ENCODE assay signal across 9 cellular contexts in genomic region chr12:110826592-110827200, GRCh38. TPM values are rescaled to one million over a fixed set of nuclear protein-coding genes. Genes with fewer than 3 reads are reported as not detected.
A peak's percentile ranks its signal among the peaks of the same experiment; 100 is the strongest.
DNase-seq lines count a peak whose midpoint lies in the region; ATAC-seq and TF ChIP-seq lines count a peak whose summit lies in the region.
"Had no signal": no experiment of that assay in that cellular context is flagged by ENCODE, and none has a peak within 500 bp of the region (broad histone marks: within the 10 kb centered on the region; RNA-seq: fewer than 3 reads in every experiment).

No MANE protein-coding gene starts in this region.

- TF ChIP-seq POLR2A in transverse colon (IDR thresholded peaks at IDR 0.05), result no peak

- no peak overlapping the region for H2BK120ac ChIP-seq in trophoblast cell (ENCODE audit: insufficient read depth, low read length, poor library complexity)

- H3K4me2 ChIP-seq in trophoblast cell (ENCODE audit: low read length), result no peak overlapping the region

- no peak overlapping the region for H3K23ac ChIP-seq in trophoblast cell (ENCODE audit: low read length)

- no peak overlapping the region for H3K27ac ChIP-seq in SJCRH30
- no peak overlapping the region for H3K27ac ChIP-seq in trophoblast cell (ENCODE audit: low read depth, low read length)
- H3K27ac ChIP-seq in transverse colon, result no peak overlapping the region

- peak overlapping the region; percentile 36 for H4K8ac ChIP-seq in trophoblast cell (ENCODE audit: low read depth, low read length)

- TF ChIP-seq CTCF in transverse colon (IDR thresholded peaks at IDR 0.05), result peak; percentile 70 to 96 (median 86)

- H3K27me3 ChIP-seq in SJCRH30 (no peaks in the 10 kb centered on the region), trophoblast cell (ENCODE audit: insufficient read depth, low read length) (no peaks in the 10 kb centered on the region), transverse colon (no peaks in the 10 kb centered on the region)

- TF ChIP-seq EP300 in transverse colon (IDR thresholded peaks at IDR 0.05; ENCODE audit: low read depth), result no peak

- peak; percentile 89 for DNase-seq in CD1c-positive myeloid dendritic cell (ENCODE audit: extremely low spot score)
- peak; percentile 86 for DNase-seq in MV-4-11 (lab: John Stamatoyannopoulos, UW)
- DNase-seq in SJCRH30, result peak; percentile 83 to 92
- peak; percentile 66 to 89 (median 74) for DNase-seq in activated naive CD4-positive, alpha-beta T cell (lab: John Stamatoyannopoulos, UW)
- DNase-seq in glomerular endothelial cell (ENCODE audit: extremely low read depth, low read depth, low spot score), result peak; percentile 34
- peak; percentile 83 to 94 for DNase-seq in trophoblast cell
- DNase-seq in transverse colon, result peak; percentile 91

- no peak overlapping the region for H2BK5ac ChIP-seq in trophoblast cell (ENCODE audit: low read depth, low read length, poor library complexity)

- no peak overlapping the region for H3K4ac ChIP-seq in trophoblast cell (ENCODE audit: low read depth, low read length)

- intact Hi-C loops in transverse colon (cut with DNase I; ENCODE audit: low total_unique reads), result no loop called here

- H2AFZ ChIP-seq in trophoblast cell (ENCODE audit: insufficient read depth, low read length, poor library complexity), result peak overlapping the region; percentile 77

- no peak overlapping the region for H3K18ac ChIP-seq in trophoblast cell (ENCODE audit: low read length)

- in situ Hi-C loops in transverse colon (cut with MboI; ENCODE audit: low pct_ligation_motif_present in 1 of 4, low pct_unique_long_range_greater_than_20kb in 1 of 4, low sequenced_read_pairs in 3 of 4), result loop anchor here (5.0 to 25.0 kb wide), 4 partner anchors 114 to 364 kb away; partner anchors contain the start of genes ARPC3 (in 2 of the 4), FAM216A (in 2 of the 4) and GPN3 (in 2 of the 4)

- H3K79me2 ChIP-seq in trophoblast cell (ENCODE audit: control insufficient read depth, insufficient read depth, low read length, poor library complexity), result no peaks in the 10 kb centered on the region

- H3K79me1 ChIP-seq in trophoblast cell (ENCODE audit: low read length), result no peaks in the 10 kb centered on the region

- WGBS in trophoblast cell (ENCODE audit: extremely low coverage, insufficient coverage, insufficient read length), result no CpG with 5 or more reads among the region's 14 CpGs
- WGBS in transverse colon (ENCODE audit: low coverage in 1 of 2), 2 donors, result 24% methylated on average over 14 of the region's 14 CpGs; no CpG with 5 or more reads in 1 of the 2 donors

- peak; percentile 88 for ATAC-seq in GM21447 (IDR thresholded peaks at IDR 0.05; ENCODE audit: unreplicated experiment)

- H2AK5ac ChIP-seq in trophoblast cell (ENCODE audit: low read length), result no peak overlapping the region

- no peak overlapping the region for H3K9ac ChIP-seq in trophoblast cell (ENCODE audit: low read length)

- H3K36me3 ChIP-seq in SJCRH30 (no peaks in the 10 kb centered on the region), trophoblast cell (ENCODE audit: control insufficient read depth in 1 of 2, insufficient read depth in 2 of 2, low read length in 2 of 2) (no peaks in the 10 kb centered on the region), transverse colon (no peaks in the 10 kb centered on the region)

- H4K12ac ChIP-seq in trophoblast cell (ENCODE audit: low read depth, low read length), result no peak overlapping the region

- H3K4me3 ChIP-seq in SJCRH30 (peak overlapping the region; percentile 19; the same call in 1 of the 2 replicates), trophoblast cell (ENCODE audit: low read depth, low read length) (no peak overlapping the region), transverse colon (no peak overlapping the region)

- no peak overlapping the region for H2BK12ac ChIP-seq in trophoblast cell (ENCODE audit: low read length)

- H3K14ac ChIP-seq in trophoblast cell (ENCODE audit: low read length), result no peak overlapping the region

- H3K9me3 ChIP-seq in SJCRH30 (replicated peaks), result no peaks in the 10 kb centered on the region
- H3K9me3 ChIP-seq in trophoblast cell (ENCODE audit: insufficient read depth, low read depth, low read length), result no peaks in the 10 kb centered on the region
- no peaks in the 10 kb centered on the region for H3K9me3 ChIP-seq in transverse colon

- H3K4me1 ChIP-seq in SJCRH30 (no peaks in the 10 kb centered on the region), trophoblast cell (ENCODE audit: control insufficient read depth in 1 of 2, insufficient read depth in 2 of 2, low read length in 2 of 2) (no peaks in the 10 kb centered on the region), transverse colon (peaks cover 0 to 5% (median 0%) of the 10 kb centered on the region in 4 donors)

- H4K91ac ChIP-seq in trophoblast cell (ENCODE audit: low read depth, low read length), result no peak overlapping the region

RNA-seq across cellular contexts. Expression of gene CCDC63, which starts 20.1 kb away (rescaled TPM):
- total RNA-seq in SJCRH30 (2014; rRNA removed; shearing (Covaris generic)), result not detected in 2 replicates
- total RNA-seq in glomerular endothelial cell, result not detected in 2 replicates
- polyA plus RNA-seq in trophoblast cell (2013), result 0.04 and 0.07 TPM in 2 replicates
- total RNA-seq in transverse colon, result not detected
- total RNA-seq: activated CD8-positive, alpha-beta memory T cell treated with anti-CD3 and anti-CD28 coated beads for 36 hours had no signal

Comparison
In these comparisons a context has a peak if more than half of its experiments do, and no peak if none do; other contexts are left out.
1. DNase-seq: peak in every context shown above with its lines; median percentile 91 in transverse colon; 89 in CD1c-positive myeloid dendritic cell; 88 in trophoblast cell; 88 in SJCRH30; 86 in MV-4-11; 74 in activated naive CD4-positive, alpha-beta T cell; 34 in glomerular endothelial cell.